1 cellular context compared by ENCODE assay signal in genomic region chr19:55406869-55407624, GRCh38.
A peak's percentile ranks its signal among the peaks of the same experiment; 100 is the strongest.
TF ChIP-seq lines count a peak whose summit lies in the region.

No MANE protein-coding gene starts in this region.

TF ChIP-seq in HEK293, 187 proteins besides CTCF, POLR2A, EP300 and RAD21 (continued from another document):
- TF ChIP-seq ZNF658 (tag by site-specific recombination; IDR thresholded peaks at IDR 0.05) (no peak), ZNF548 (tag by site-specific recombination; IDR thresholded peaks at IDR 0.05) (no peak), PRDM10 (tag by site-specific recombination; IDR thresholded peaks at IDR 0.05) (no peak), ZNF133 (tag by site-specific recombination; IDR thresholded peaks at IDR 0.05) (no peak), ZFHX2 (tag by site-specific recombination; conservative IDR thresholded peaks at IDR 0.05) (peak; percentile 27; the same call in 1 of the 2 replicates), ZNF768 (tag by site-specific recombination; IDR thresholded peaks at IDR 0.05) (no peak), ZNF639 (tag by site-specific recombination; IDR thresholded peaks at IDR 0.05) (no peak), ZIC2 (tag by site-specific recombination; IDR thresholded peaks at IDR 0.05) (no peak), ZNF211 (tag by site-specific recombination; IDR thresholded peaks at IDR 0.05; ENCODE audit: low read depth) (no peak), ZNF155 (tag by site-specific recombination; IDR thresholded peaks at IDR 0.05) (no peak), ZNF558 (tag by site-specific recombination; IDR thresholded peaks at IDR 0.05) (no peak), ZNF626 (tag by site-specific recombination; IDR thresholded peaks at IDR 0.05) (peak; percentile 41; the same call in 1 of the 2 replicates), ZNF175 (tag by site-specific recombination; IDR thresholded peaks at IDR 0.05) (no peak), ZNF335 (tag by site-specific recombination; conservative IDR thresholded peaks at IDR 0.05) (peak; percentile 31; the same call in 1 of the 2 replicates), ZNF354C (tag by site-specific recombination; IDR thresholded peaks at IDR 0.05; ENCODE audit: borderline replicate concordance, low read depth) (no peak), HOXD13 (CRISPR knock-in tag; IDR thresholded peaks at IDR 0.05; ENCODE audit: borderline replicate concordance) (no peak), ZNF10 (tag by site-specific recombination; IDR thresholded peaks at IDR 0.05) (no peak), ZNF449 (tag by site-specific recombination; IDR thresholded peaks at IDR 0.05) (no peak), ZBTB1 (tag by site-specific recombination; IDR thresholded peaks at IDR 0.05) (no peak), YY1 (tag by site-specific recombination; IDR thresholded peaks at IDR 0.05) (peak; percentile 35; the same call in 1 of the 2 replicates), SP2 (tag by site-specific recombination; IDR thresholded peaks at IDR 0.05) (peak; percentile 6), ZNF391 (tag by site-specific recombination; IDR thresholded peaks at IDR 0.05; ENCODE audit: borderline replicate concordance, low read depth) (no peak), ZNF362 (tag by site-specific recombination; IDR thresholded peaks at IDR 0.05) (no peak), ZNF629 (tag by site-specific recombination; IDR thresholded peaks at IDR 0.05) (no peak), ZNF23 (tag by site-specific recombination; IDR thresholded peaks at IDR 0.05; ENCODE audit: borderline replicate concordance) (no peak)
